11 cellular contexts compared by ENCODE assay signal in the genomic region with DNA sequence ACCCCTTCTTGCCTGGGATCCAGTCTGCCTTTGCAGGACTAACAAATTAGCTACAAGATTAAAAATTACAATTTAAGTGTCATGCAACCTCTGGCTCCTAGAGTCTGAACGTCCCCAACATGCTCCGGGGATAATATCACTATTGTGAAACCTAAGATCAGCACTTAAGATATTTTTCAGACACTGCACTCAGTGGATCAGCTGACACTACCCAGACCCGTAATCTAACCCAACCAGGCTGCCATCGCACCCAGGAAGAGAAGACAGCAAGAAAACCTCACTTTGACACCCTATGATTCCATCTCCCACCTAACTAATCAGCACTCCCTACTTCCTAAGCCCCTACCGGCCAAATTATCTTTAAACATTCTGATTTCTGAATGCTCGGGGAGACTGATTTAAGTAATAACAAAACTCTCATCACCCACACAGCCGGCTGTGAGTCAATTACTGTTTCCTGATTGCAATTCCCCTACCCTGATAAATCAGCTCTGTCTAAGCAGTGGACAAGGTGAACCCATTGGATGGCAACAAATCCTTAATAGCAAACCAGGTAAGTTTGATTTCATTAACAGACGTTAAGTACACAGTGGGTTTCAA. TPM values are rescaled to one million over a fixed set of nuclear protein-coding genes. Genes with fewer than 3 reads are reported as not detected.
"Had no signal": no experiment of that assay in that cellular context is flagged by ENCODE, and none has a peak within 500 bp of the region (broad histone marks: within the 10 kb centered on the region; RNA-seq: fewer than 3 reads in every experiment).

No MANE protein-coding gene starts in this region.

RNA-seq across cellular contexts. Expression of a gene that starts 32.2 kb away (rescaled TPM):
- total RNA-seq: activated B cell treated with CpG ODN at 0.5 μM for 24 hours; activated CD8-positive, alpha-beta memory T cell treated with anti-CD3 and anti-CD28 coated beads for 36 hours; activated naive CD8-positive, alpha-beta T cell treated with anti-CD3 and anti-CD28 coated beads for 36 hours; adrenal gland; cerebellum; LHCN-M2; M059J; PC-9; SK-MEL-5; T-helper 17 cell had no signal
- polyA plus RNA-seq: adrenal gland, IgD-negative memory B cell had no signal
